ENCODE assay signal across 8 cellular contexts in genomic region chr10:124530215-124530665, GRCh38.
DNase-seq lines count a peak whose midpoint lies in the region; ATAC-seq and TF ChIP-seq lines count a peak whose summit lies in the region.

No MANE protein-coding gene starts in this region.

- intact Hi-C loops in Panc1 (cut with micrococcal nuclease; ENCODE audit: unreplicated experiment) = loop anchor here (2.0 to 10.0 kb wide), 2 partner anchors 211 to 295 kb away; no protein-coding TSS in a partner anchor

- H3K4me2 ChIP-seq in fibroblast of lung (ENCODE audit: extremely low read depth, insufficient read depth, low read length) (peak overlapping the region; percentile 27), neural progenitor cell (no peak overlapping the region)

- no peaks in the 10 kb centered on the region for H3K27me3 Mint-ChIP-seq in activated T-cell treated with anti-CD3 and anti-CD28 coated beads, Interleukin-2, amount 50 U/mL, for 72 hours (ENCODE audit: low read depth)
- peaks cover 3% of the 10 kb centered on the region for H3K27me3 Mint-ChIP-seq in neural progenitor cell (ENCODE audit: insufficient read depth, low read depth)
- peaks cover 8% of the 10 kb centered on the region for H3K27me3 Mint-ChIP-seq in stimulated activated naive CD8-positive, alpha-beta T cell treated with anti-CD3 and anti-CD28 coated beads, Interleukin-15, amount 100 ng/mL, for 72 hours

- H4K20me1 ChIP-seq in fibroblast of lung (ENCODE audit: control insufficient read depth, extremely low read depth, insufficient read depth, low read length) (no peaks in the 10 kb centered on the region), neural progenitor cell (ENCODE audit: low read depth) (no peaks in the 10 kb centered on the region)

- peak; percentile 99 for TF ChIP-seq CTCF in Panc1 (IDR thresholded peaks at IDR 0.05)
- TF ChIP-seq CTCF in fibroblast of lung (conservative IDR thresholded peaks at IDR 0.05 in 1 of 2, IDR thresholded peaks at IDR 0.05 in 1 of 2; ENCODE audit: low read depth in 1 of 2, low read length in 2 of 2) = peak; percentile 86 to 87
- TF ChIP-seq CTCF in neural progenitor cell (IDR thresholded peaks at IDR 0.05) = peak; percentile 90

- H3K4me1 ChIP-seq in Panc1 (ENCODE audit: control insufficient read depth, insufficient read depth, low read length) (no peaks in the 10 kb centered on the region), fibroblast of lung (ENCODE audit: control insufficient read depth, extremely low read depth, insufficient read depth, low read length) (no peaks in the 10 kb centered on the region), neural progenitor cell (no peaks in the 10 kb centered on the region)

- no peaks in the 10 kb centered on the region for H3K36me3 Mint-ChIP-seq in activated T-cell treated with anti-CD3 and anti-CD28 coated beads, Interleukin-2, amount 50 U/mL, for 72 hours (ENCODE audit: insufficient read depth in 2 of 2)
- H3K36me3 Mint-ChIP-seq in neural progenitor cell = no peaks in the 10 kb centered on the region

- BruUV-seq in Panc1 (replicated peaks; lab: Mats Ljungman, UMichigan) = no TSS peak

- peaks cover 12% of the 10 kb centered on the region for H3K4me1 Mint-ChIP-seq in activated T-cell treated with anti-CD3 and anti-CD28 coated beads, Interleukin-2, amount 50 U/mL, for 72 hours (ENCODE audit: low read depth)
- H3K4me1 Mint-ChIP-seq in neural progenitor cell = peaks cover 8% of the 10 kb centered on the region
- H3K4me1 Mint-ChIP-seq in stimulated activated naive CD8-positive, alpha-beta T cell treated with anti-CD3 and anti-CD28 coated beads, Interleukin-15, amount 100 ng/mL, for 72 hours = peaks cover 24% of the 10 kb centered on the region

- H3K9ac ChIP-seq in fibroblast of lung (ENCODE audit: insufficient read depth, low read length) (no peak overlapping the region), neural progenitor cell (no peak overlapping the region)

- H3K4me3 Mint-ChIP-seq in activated T-cell treated with anti-CD3 and anti-CD28 coated beads, Interleukin-2, amount 50 U/mL, for 72 hours = no peak overlapping the region
- H3K4me3 Mint-ChIP-seq in neural progenitor cell = peak overlapping the region; percentile 54
- H3K4me3 Mint-ChIP-seq in stimulated activated naive CD8-positive, alpha-beta T cell treated with anti-CD3 and anti-CD28 coated beads, Interleukin-15, amount 100 ng/mL, for 72 hours = no peak overlapping the region

- H3F3A ChIP-seq in neural progenitor cell (ENCODE audit: low read depth) = no peaks in the 10 kb centered on the region

- H3K27ac Mint-ChIP-seq in activated T-cell treated with anti-CD3 and anti-CD28 coated beads, Interleukin-2, amount 50 U/mL, for 72 hours = no peak overlapping the region
- peak overlapping the region; percentile 13 for H3K27ac Mint-ChIP-seq in neural progenitor cell
- H3K27ac Mint-ChIP-seq in stimulated activated naive CD8-positive, alpha-beta T cell treated with anti-CD3 and anti-CD28 coated beads, Interleukin-15, amount 100 ng/mL, for 72 hours = peak overlapping the region in 1 of 2 donors; percentile 29

- H3K27ac ChIP-seq in Panc1 (ENCODE audit: low read length) (no peak overlapping the region), fibroblast of lung (ENCODE audit: insufficient read depth, low read length) (no peak overlapping the region), neural progenitor cell (no peak overlapping the region)

- peak; percentile 62 for DNase-seq in DMS153 (lab: John Stamatoyannopoulos, UW)
- peak; percentile 81 for DNase-seq in HPDE6-E6E7 (ENCODE audit: extremely low spot score)
- no peak for DNase-seq in Panc1 (ENCODE audit: low read depth, low spot score)
- DNase-seq in activated T-cell treated with anti-CD3 and anti-CD28 coated beads, Interleukin-2, amount 50 U/mL, for 72 hours = peak; percentile 87 to 89
- DNase-seq in fibroblast of lung (ENCODE audit: low read depth in 2 of 2) = peak; percentile 67 to 73
- peak; percentile 83 for DNase-seq in neural progenitor cell (ENCODE audit: low spot score)
- DNase-seq in stimulated activated naive CD8-positive, alpha-beta T cell treated with anti-CD3 and anti-CD28 coated beads, Interleukin-15, amount 100 ng/mL, for 72 hours = peak; percentile 85 to 86

- no peaks in the 10 kb centered on the region for H3K9me3 Mint-ChIP-seq in activated T-cell treated with anti-CD3 and anti-CD28 coated beads, Interleukin-2, amount 50 U/mL, for 72 hours
- no peaks in the 10 kb centered on the region for H3K9me3 Mint-ChIP-seq in neural progenitor cell
- no peaks in the 10 kb centered on the region for H3K9me3 Mint-ChIP-seq in stimulated activated naive CD8-positive, alpha-beta T cell treated with anti-CD3 and anti-CD28 coated beads, Interleukin-15, amount 100 ng/mL, for 72 hours

- H3K27me3 ChIP-seq in Panc1 (ENCODE audit: control insufficient read depth, insufficient read depth, low read length) (no peaks in the 10 kb centered on the region), fibroblast of lung (ENCODE audit: control insufficient read depth, insufficient read depth, low read length) (no peaks in the 10 kb centered on the region), neural progenitor cell (no peaks in the 10 kb centered on the region)

- POLR2A ChIA-PET in Panc1 (lab: Charles Lee) = no interaction called here

- no peak overlapping the region for H3K4me3 ChIP-seq in Panc1 (ENCODE audit: low read depth in 2 of 2, low read length in 2 of 2)
- no peak overlapping the region for H3K4me3 ChIP-seq in fibroblast of lung (replicated peaks in 1 of 4; ENCODE audit: control extremely low read depth in 1 of 4, insufficient read depth in 1 of 4, low read depth in 3 of 4, low read length in 4 of 4)
- no peak overlapping the region for H3K4me3 ChIP-seq in neural progenitor cell

- CTCF ChIA-PET in Panc1 (lab: Charles Lee) = interaction anchor here (0.7 to 2.1 kb wide), 3 partner anchors 35 to 251 kb away, joined by 4 to 23 read pairs (median 10); no protein-coding TSS in a partner anchor

- H3K36me3 ChIP-seq in Panc1 (ENCODE audit: control insufficient read depth, insufficient read depth, low read length) (no peaks in the 10 kb centered on the region), fibroblast of lung (ENCODE audit: control insufficient read depth, insufficient read depth, low read length) (no peaks in the 10 kb centered on the region), neural progenitor cell (no peaks in the 10 kb centered on the region)

- in situ Hi-C loops in Panc1 (cut with HindIII; ENCODE audit: low pct_unique_long_range_greater_than_20kb, low sequenced_read_pairs) = no loop called here

- H3K9me3 ChIP-seq in Panc1 (ENCODE audit: control insufficient read depth, insufficient read depth, low read depth, low read length) (no peaks in the 10 kb centered on the region), fibroblast of lung (ENCODE audit: control insufficient read depth, insufficient read depth, low read depth, low read length) (no peaks in the 10 kb centered on the region), neural progenitor cell (ENCODE audit: low read depth) (no peaks in the 10 kb centered on the region)

- no peaks in the 10 kb centered on the region for H3K79me2 ChIP-seq in fibroblast of lung (ENCODE audit: control insufficient read depth, insufficient read depth, low read length)
- no peaks in the 10 kb centered on the region for H3K79me2 ChIP-seq in neural progenitor cell (ENCODE audit: low read depth)

- H2AFZ ChIP-seq in fibroblast of lung (ENCODE audit: low read length) (no peak overlapping the region), neural progenitor cell (replicated peaks) (no peak overlapping the region)

- ATAC-seq in GM21367 (IDR thresholded peaks at IDR 0.05; ENCODE audit: unreplicated experiment) = peak; percentile 77
- peak; percentile 96 for ATAC-seq in Panc1
- ATAC-seq in activated T-cell treated with anti-CD3 and anti-CD28 coated beads, Interleukin-2, amount 50 U/mL, for 72 hours (replicated peaks in 1 of 2) = peak; percentile 97 to 98
- peak; percentile 93 for ATAC-seq in stimulated activated naive CD8-positive, alpha-beta T cell treated with anti-CD3 and anti-CD28 coated beads, Interleukin-15, amount 100 ng/mL, for 72 hours
